17 cellular contexts compared by ENCODE assay signal in the genomic region with DNA sequence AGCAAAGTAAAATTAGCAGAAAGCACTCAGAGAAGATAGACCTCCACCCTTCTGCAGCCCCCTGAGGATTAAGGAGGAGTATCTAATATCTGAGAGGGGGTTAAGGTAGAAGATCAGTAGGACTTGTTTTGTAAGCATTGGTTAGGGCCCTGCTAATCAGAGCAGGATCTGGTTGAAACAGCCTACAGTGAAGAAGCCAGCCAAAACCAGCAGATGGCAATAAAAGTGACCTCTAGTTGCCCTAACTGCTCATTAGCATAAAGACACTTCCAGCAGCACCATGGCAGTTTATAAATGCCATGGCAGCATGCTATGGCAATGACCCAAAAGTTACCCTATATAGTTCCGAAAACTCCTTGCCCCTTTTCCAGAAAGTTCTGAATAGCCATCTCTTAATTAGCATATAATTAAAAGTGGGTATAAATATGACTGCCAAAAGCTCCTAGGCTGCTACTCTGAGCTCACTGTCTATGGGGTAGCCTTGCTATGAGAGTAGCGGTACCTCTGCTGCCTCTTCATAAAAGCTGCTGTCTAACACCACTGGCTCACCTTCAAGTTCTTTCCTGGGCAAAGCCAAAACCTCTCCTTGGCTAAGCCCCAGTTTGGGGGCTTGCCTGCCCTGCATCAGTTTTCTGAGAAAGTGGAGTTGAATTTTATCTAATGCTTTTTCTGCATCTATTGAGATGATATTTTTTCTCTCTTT.
DNase-seq lines count a peak whose midpoint lies in the region; ATAC-seq, FAIRE-seq and TF ChIP-seq lines count a peak whose summit lies in the region.
"Had no signal": no experiment of that assay in that cellular context is flagged by ENCODE, and none has a peak within 500 bp of the region (broad histone marks: within the 10 kb centered on the region; RNA-seq: fewer than 3 reads in every experiment).

No MANE protein-coding gene starts in this region.

- no peaks in the 10 kb centered on the region for H3K9me3 Mint-ChIP-seq in stimulated activated effector memory CD8-positive, alpha-beta T cell treated with anti-CD3 and anti-CD28 coated beads, Interleukin-12 subunit alpha, Interleukin-12 subunit beta, amount 100 ng/mL, for 72 hours
- H3K9me3 Mint-ChIP-seq: activated T-cell treated with anti-CD3 and anti-CD28 coated beads, Interleukin-2, amount 50 U/mL, for 72 hours; neural progenitor cell had no signal

- H3K27me3 ChIP-seq in pancreas (no peaks in the 10 kb centered on the region), lower lobe of right lung (ENCODE audit: low read depth) (no peaks in the 10 kb centered on the region)
- H3K27me3 ChIP-seq: neural progenitor cell, Peyer's patch had no signal

- no peaks in the 10 kb centered on the region for H3K36me3 ChIP-seq in pancreas
- H3K36me3 ChIP-seq in lower lobe of right lung, result no peaks in the 10 kb centered on the region
- H3K36me3 ChIP-seq: neural progenitor cell, Peyer's patch had no signal

- H3K4me3 ChIP-seq in pancreas (no peak overlapping the region), lower lobe of right lung (no peak overlapping the region)
- H3K4me3 ChIP-seq: neural progenitor cell, Peyer's patch, smooth muscle cell had no signal

- no peaks in the 10 kb centered on the region for H3K4me1 Mint-ChIP-seq in stimulated activated effector memory CD8-positive, alpha-beta T cell treated with anti-CD3 and anti-CD28 coated beads, Interleukin-12 subunit alpha, Interleukin-12 subunit beta, amount 100 ng/mL, for 72 hours

- intact Hi-C loops in pancreas (cut with DNase I) (no loop called here), lower lobe of right lung (cut with DNase I) (no loop called here)

- ATAC-seq in pancreas (peak; percentile 35 to 69 (median 44)), lower lobe of right lung (no peak)
- ATAC-seq in stimulated activated effector memory CD8-positive, alpha-beta T cell treated with anti-CD3 and anti-CD28 coated beads, Interleukin-12 subunit alpha, Interleukin-12 subunit beta, amount 100 ng/mL, for 72 hours, result no peak
- ATAC-seq: activated T-cell treated with anti-CD3 and anti-CD28 coated beads, Interleukin-2, amount 50 U/mL, for 72 hours had no signal

- TF ChIP-seq CTCF in pancreas (IDR thresholded peaks at IDR 0.05), result no peak
- TF ChIP-seq CTCF in lower lobe of right lung (IDR thresholded peaks at IDR 0.05), result no peak

- H3K4me3 Mint-ChIP-seq in stimulated activated effector memory CD8-positive, alpha-beta T cell treated with anti-CD3 and anti-CD28 coated beads, Interleukin-12 subunit alpha, Interleukin-12 subunit beta, amount 100 ng/mL, for 72 hours, result no peak overlapping the region
- H3K4me3 Mint-ChIP-seq: activated T-cell treated with anti-CD3 and anti-CD28 coated beads, Interleukin-2, amount 50 U/mL, for 72 hours; HFFc6; neural progenitor cell had no signal

- H3K4me1 ChIP-seq in pancreas, result no peaks in the 10 kb centered on the region
- H3K4me1 ChIP-seq in lower lobe of right lung, result no peaks in the 10 kb centered on the region
- H3K4me1 ChIP-seq: neural progenitor cell, Peyer's patch had no signal

- H3K27ac Mint-ChIP-seq in stimulated activated effector memory CD8-positive, alpha-beta T cell treated with anti-CD3 and anti-CD28 coated beads, Interleukin-12 subunit alpha, Interleukin-12 subunit beta, amount 100 ng/mL, for 72 hours, result no peak overlapping the region
- H3K27ac Mint-ChIP-seq: activated T-cell treated with anti-CD3 and anti-CD28 coated beads, Interleukin-2, amount 50 U/mL, for 72 hours; HFFc6; neural progenitor cell had no signal

- no peaks in the 10 kb centered on the region for H3K36me3 Mint-ChIP-seq in stimulated activated effector memory CD8-positive, alpha-beta T cell treated with anti-CD3 and anti-CD28 coated beads, Interleukin-12 subunit alpha, Interleukin-12 subunit beta, amount 100 ng/mL, for 72 hours
- H3K36me3 Mint-ChIP-seq: neural progenitor cell had no signal

- H3K27ac ChIP-seq in pancreas (no peak overlapping the region), lower lobe of right lung (no peak overlapping the region)
- H3K27ac ChIP-seq: HL-60, neural progenitor cell, Peyer's patch had no signal

- H3K9me3 ChIP-seq in pancreas (no peaks in the 10 kb centered on the region), lower lobe of right lung (no peaks in the 10 kb centered on the region)
- H3K9me3 ChIP-seq: Peyer's patch had no signal

- FAIRE-seq in pancreas (lab: Jason Lieb, UNC), result no peak

- DNase-seq in DMS153 (lab: John Stamatoyannopoulos, UW), result peak; percentile 26
- no peak for DNase-seq in DMS153 treated with DMSO at 0.1 percent for 48 hours (lab: John Stamatoyannopoulos, UW; ENCODE audit: unreplicated experiment)
- peak; percentile 81 for DNase-seq in NCI-H1694 treated with DMSO at 0.1 percent for 48 hours (lab: John Stamatoyannopoulos, UW)
- DNase-seq in astrocyte of the hippocampus (ENCODE audit: low read depth, low spot score), result peak; percentile 49
- no peak for DNase-seq in pancreas
- no peak for DNase-seq in stimulated activated effector memory CD8-positive, alpha-beta T cell treated with anti-CD3 and anti-CD28 coated beads, Interleukin-12 subunit alpha, Interleukin-12 subunit beta, amount 100 ng/mL, for 72 hours (ENCODE audit: low spot score in 2 of 2)
- no peak for DNase-seq in lower lobe of right lung
- no peak for DNase-seq in GM19240 (ENCODE audit: insufficient read length, low spot score)
- DNase-seq: activated CD4-positive, alpha-beta T cell treated with anti-CD3 and anti-CD28 coated beads for 48 hours; activated T-cell treated with anti-CD3 and anti-CD28 coated beads, Interleukin-2, amount 50 U/mL, for 72 hours; COR-L47; HFFc6; NCI-H2227 treated with DMSO at 0.1 percent for 48 hours; Peyer's patch had no signal

- 90 to 95% methylated on average over 2 of the region's 2 CpGs for WGBS in pancreas, 2 donors

Comparison
In these comparisons a context has a peak if more than half of its experiments do, and no peak if none do; other contexts are left out.
1. DNase-seq: peak in DMS153 (single experiment), NCI-H1694 treated with DMSO at 0.1 percent for 48 hours (single experiment) and astrocyte of the hippocampus (single experiment); none in DMS153 treated with DMSO at 0.1 percent for 48 hours (single experiment), pancreas (0 of 6), stimulated activated effector memory CD8-positive, alpha-beta T cell treated with anti-CD3 and anti-CD28 coated beads, Interleukin-12 subunit alpha, Interleukin-12 subunit beta, amount 100 ng/mL, for 72 hours (0 of 2), lower lobe of right lung (single experiment) and GM19240 (single experiment).
2. ATAC-seq: peak in pancreas (4 of 4); none in stimulated activated effector memory CD8-positive, alpha-beta T cell treated with anti-CD3 and anti-CD28 coated beads, Interleukin-12 subunit alpha, Interleukin-12 subunit beta, amount 100 ng/mL, for 72 hours (single experiment) and lower lobe of right lung (0 of 2).